In genomic region chr6:52686878-52687699, GRCh38 we compare ENCODE assay signal across 1 cellular context.
TF ChIP-seq lines count a peak whose summit lies in the region.

No MANE protein-coding gene starts in this region.

TF ChIP-seq in K562, 482 proteins besides CTCF, POLR2A, EP300 and RAD21 (continued from another document and continues in another):
- TF ChIP-seq, protein P1, sequence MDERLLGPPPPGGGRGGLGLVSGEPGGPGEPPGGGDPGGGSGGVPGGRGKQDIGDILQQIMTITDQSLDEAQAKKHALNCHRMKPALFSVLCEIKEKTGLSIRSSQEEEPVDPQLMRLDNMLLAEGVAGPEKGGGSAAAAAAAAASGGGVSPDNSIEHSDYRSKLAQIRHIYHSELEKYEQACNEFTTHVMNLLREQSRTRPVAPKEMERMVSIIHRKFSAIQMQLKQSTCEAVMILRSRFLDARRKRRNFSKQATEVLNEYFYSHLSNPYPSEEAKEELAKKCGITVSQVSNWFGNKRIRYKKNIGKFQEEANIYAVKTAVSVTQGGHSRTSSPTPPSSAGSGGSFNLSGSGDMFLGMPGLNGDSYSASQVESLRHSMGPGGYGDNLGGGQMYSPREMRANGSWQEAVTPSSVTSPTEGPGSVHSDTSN (CRISPR knock-in tag; IDR thresholded peaks at IDR 0.05; ENCODE audit: low read depth) = no peak
- TF ChIP-seq, protein P1 (tag; conservative IDR thresholded peaks at IDR 0.05; ENCODE audit: low read depth) = 0 out of 2 replicates have a peak, but pooled peaks have one; percentile 13
- TF ChIP-seq, protein P2, sequence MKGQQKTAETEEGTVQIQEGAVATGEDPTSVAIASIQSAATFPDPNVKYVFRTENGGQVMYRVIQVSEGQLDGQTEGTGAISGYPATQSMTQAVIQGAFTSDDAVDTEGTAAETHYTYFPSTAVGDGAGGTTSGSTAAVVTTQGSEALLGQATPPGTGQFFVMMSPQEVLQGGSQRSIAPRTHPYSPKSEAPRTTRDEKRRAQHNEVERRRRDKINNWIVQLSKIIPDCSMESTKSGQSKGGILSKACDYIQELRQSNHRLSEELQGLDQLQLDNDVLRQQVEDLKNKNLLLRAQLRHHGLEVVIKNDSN (CRISPR knock-in tag; IDR thresholded peaks at IDR 0.05) = no peak
- TF ChIP-seq MECOM (CRISPR knock-in tag; IDR thresholded peaks at IDR 0.05) = no peak
- no peak for TF ChIP-seq ZBTB7A (IDR thresholded peaks at IDR 0.05; ENCODE audit: borderline replicate concordance, control insufficient read depth, low read depth, low read length)
- peak; percentile 66 for TF ChIP-seq POLR2AphosphoS5 (IDR thresholded peaks at IDR 0.05; ENCODE audit: control insufficient read depth, insufficient read depth, low read depth, low read length)
- no peak for TF ChIP-seq ELF1 (tag; IDR thresholded peaks at IDR 0.05)
- TF ChIP-seq, protein P3, sequence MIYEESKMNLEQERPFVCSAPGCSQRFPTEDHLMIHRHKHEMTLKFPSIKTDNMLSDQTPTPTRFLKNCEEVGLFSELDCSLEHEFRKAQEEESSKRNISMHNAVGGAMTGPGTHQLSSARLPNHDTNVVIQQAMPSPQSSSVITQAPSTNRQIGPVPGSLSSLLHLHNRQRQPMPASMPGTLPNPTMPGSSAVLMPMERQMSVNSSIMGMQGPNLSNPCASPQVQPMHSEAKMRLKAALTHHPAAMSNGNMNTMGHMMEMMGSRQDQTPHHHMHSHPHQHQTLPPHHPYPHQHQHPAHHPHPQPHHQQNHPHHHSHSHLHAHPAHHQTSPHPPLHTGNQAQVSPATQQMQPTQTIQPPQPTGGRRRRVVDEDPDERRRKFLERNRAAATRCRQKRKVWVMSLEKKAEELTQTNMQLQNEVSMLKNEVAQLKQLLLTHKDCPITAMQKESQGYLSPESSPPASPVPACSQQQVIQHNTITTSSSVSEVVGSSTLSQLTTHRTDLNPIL (CRISPR knock-in tag; IDR thresholded peaks at IDR 0.05) = no peak
- TF ChIP-seq ZNF165 (CRISPR knock-in tag; IDR thresholded peaks at IDR 0.05; ENCODE audit: borderline replicate concordance) = no peak
- no peak for TF ChIP-seq LCOR (CRISPR knock-in tag; IDR thresholded peaks at IDR 0.05)
- TF ChIP-seq ZNF133 (CRISPR knock-in tag; IDR thresholded peaks at IDR 0.05) = no peak
- peak; percentile 55; the same call in 1 of the 2 replicates for TF ChIP-seq KLF16 (IDR thresholded peaks at IDR 0.05)
- no peak for TF ChIP-seq FOXK1 (CRISPR knock-in tag; IDR thresholded peaks at IDR 0.05; ENCODE audit: borderline replicate concordance)
- TF ChIP-seq MEIS2 (IDR thresholded peaks at IDR 0.05; ENCODE audit: partially characterized antibody) = peak; percentile 72
- no peak for TF ChIP-seq ZNF436 (CRISPR knock-in tag; IDR thresholded peaks at IDR 0.05)
- TF ChIP-seq CBX8 (IDR thresholded peaks at IDR 0.05; ENCODE audit: borderline replicate concordance, extremely low read depth, low read depth, low read length, poor library complexity, severe bottlenecking) = no peak
- TF ChIP-seq CC2D1A (IDR thresholded peaks at IDR 0.05) = peak; percentile 35; the same call in 1 of the 2 replicates
- peak; percentile 51; the same call in 1 of the 2 replicates for TF ChIP-seq MYBL2 (IDR thresholded peaks at IDR 0.05; ENCODE audit: low read depth)
- no peak for TF ChIP-seq MYBL2 (CRISPR knock-in tag; IDR thresholded peaks at IDR 0.05; ENCODE audit: borderline replicate concordance)
- TF ChIP-seq, protein P4, sequence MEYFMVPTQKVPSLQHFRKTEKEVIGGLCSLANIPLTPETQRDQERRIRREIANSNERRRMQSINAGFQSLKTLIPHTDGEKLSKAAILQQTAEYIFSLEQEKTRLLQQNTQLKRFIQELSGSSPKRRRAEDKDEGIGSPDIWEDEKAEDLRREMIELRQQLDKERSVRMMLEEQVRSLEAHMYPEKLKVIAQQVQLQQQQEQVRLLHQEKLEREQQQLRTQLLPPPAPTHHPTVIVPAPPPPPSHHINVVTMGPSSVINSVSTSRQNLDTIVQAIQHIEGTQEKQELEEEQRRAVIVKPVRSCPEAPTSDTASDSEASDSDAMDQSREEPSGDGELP (CRISPR knock-in tag; IDR thresholded peaks at IDR 0.05; ENCODE audit: borderline replicate concordance) = no peak
- TF ChIP-seq, protein P5, sequence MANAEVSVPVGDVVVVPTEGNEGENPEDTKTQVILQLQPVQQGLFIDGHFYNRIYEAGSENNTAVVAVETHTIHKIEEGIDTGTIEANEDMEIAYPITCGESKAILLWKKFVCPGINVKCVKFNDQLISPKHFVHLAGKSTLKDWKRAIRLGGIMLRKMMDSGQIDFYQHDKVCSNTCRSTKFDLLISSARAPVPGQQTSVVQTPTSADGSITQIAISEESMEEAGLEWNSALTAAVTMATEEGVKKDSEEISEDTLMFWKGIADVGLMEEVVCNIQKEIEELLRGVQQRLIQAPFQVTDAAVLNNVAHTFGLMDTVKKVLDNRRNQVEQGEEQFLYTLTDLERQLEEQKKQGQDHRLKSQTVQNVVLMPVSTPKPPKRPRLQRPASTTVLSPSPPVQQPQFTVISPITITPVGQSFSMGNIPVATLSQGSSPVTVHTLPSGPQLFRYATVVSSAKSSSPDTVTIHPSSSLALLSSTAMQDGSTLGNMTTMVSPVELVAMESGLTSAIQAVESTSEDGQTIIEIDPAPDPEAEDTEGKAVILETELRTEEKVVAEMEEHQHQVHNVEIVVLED (CRISPR knock-in tag; IDR thresholded peaks at IDR 0.05) = no peak
- TF ChIP-seq CBFA2T2 (conservative IDR thresholded peaks at IDR 0.05) = peak; percentile 84
- peak; percentile 88 for TF ChIP-seq ARID1B (IDR thresholded peaks at IDR 0.05)
- peak; percentile 78 for TF ChIP-seq PKNOX1 (IDR thresholded peaks at IDR 0.05)
- TF ChIP-seq NFIC (IDR thresholded peaks at IDR 0.05) = peak; percentile 43
- TF ChIP-seq STAT5A (IDR thresholded peaks at IDR 0.05; ENCODE audit: borderline replicate concordance, low read length) = peak; percentile 70
- no peak for TF ChIP-seq L3MBTL2 (IDR thresholded peaks at IDR 0.05)
- TF ChIP-seq MYC (IDR thresholded peaks at IDR 0.05; ENCODE audit: low read depth, low read length) = no peak
- no peak for TF ChIP-seq MYC (CRISPR knock-in tag; IDR thresholded peaks at IDR 0.05; ENCODE audit: borderline replicate concordance, low read depth)
- TF ChIP-seq FOSL1 (tag; conservative IDR thresholded peaks at IDR 0.05) = no peak
- TF ChIP-seq CSDE1 (IDR thresholded peaks at IDR 0.05) = no peak
- TF ChIP-seq ZNF124 (CRISPR knock-in tag; IDR thresholded peaks at IDR 0.05) = no peak
- TF ChIP-seq, protein P6, sequence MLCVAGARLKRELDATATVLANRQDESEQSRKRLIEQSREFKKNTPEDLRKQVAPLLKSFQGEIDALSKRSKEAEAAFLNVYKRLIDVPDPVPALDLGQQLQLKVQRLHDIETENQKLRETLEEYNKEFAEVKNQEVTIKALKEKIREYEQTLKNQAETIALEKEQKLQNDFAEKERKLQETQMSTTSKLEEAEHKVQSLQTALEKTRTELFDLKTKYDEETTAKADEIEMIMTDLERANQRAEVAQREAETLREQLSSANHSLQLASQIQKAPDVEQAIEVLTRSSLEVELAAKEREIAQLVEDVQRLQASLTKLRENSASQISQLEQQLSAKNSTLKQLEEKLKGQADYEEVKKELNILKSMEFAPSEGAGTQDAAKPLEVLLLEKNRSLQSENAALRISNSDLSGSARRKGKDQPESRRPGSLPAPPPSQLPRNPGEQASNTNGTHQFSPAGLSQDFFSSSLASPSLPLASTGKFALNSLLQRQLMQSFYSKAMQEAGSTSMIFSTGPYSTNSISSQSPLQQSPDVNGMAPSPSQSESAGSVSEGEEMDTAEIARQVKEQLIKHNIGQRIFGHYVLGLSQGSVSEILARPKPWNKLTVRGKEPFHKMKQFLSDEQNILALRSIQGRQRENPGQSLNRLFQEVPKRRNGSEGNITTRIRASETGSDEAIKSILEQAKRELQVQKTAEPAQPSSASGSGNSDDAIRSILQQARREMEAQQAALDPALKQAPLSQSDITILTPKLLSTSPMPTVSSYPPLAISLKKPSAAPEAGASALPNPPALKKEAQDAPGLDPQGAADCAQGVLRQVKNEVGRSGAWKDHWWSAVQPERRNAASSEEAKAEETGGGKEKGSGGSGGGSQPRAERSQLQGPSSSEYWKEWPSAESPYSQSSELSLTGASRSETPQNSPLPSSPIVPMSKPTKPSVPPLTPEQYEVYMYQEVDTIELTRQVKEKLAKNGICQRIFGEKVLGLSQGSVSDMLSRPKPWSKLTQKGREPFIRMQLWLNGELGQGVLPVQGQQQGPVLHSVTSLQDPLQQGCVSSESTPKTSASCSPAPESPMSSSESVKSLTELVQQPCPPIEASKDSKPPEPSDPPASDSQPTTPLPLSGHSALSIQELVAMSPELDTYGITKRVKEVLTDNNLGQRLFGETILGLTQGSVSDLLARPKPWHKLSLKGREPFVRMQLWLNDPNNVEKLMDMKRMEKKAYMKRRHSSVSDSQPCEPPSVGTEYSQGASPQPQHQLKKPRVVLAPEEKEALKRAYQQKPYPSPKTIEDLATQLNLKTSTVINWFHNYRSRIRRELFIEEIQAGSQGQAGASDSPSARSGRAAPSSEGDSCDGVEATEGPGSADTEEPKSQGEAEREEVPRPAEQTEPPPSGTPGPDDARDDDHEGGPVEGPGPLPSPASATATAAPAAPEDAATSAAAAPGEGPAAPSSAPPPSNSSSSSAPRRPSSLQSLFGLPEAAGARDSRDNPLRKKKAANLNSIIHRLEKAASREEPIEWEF (CRISPR knock-in tag; IDR thresholded peaks at IDR 0.05) = no peak
- no peak for TF ChIP-seq TEAD1 (CRISPR knock-in tag; IDR thresholded peaks at IDR 0.05)
- no peak for TF ChIP-seq MXI1 (IDR thresholded peaks at IDR 0.05; ENCODE audit: low read depth, low read length)
- no peak for TF ChIP-seq ZZZ3 (IDR thresholded peaks at IDR 0.05)
- no peak for TF ChIP-seq ZNF224 (CRISPR knock-in tag; IDR thresholded peaks at IDR 0.05)
- TF ChIP-seq ARHGAP35 (IDR thresholded peaks at IDR 0.05; ENCODE audit: partially characterized antibody) = no peak
- no peak for TF ChIP-seq ZFP30 (CRISPR knock-in tag; IDR thresholded peaks at IDR 0.05; ENCODE audit: borderline replicate concordance)
- no peak for TF ChIP-seq RBM14 (IDR thresholded peaks at IDR 0.05; ENCODE audit: borderline replicate concordance, insufficient read depth, low read depth, low read length)
- no peak for TF ChIP-seq NR2F6 (CRISPR knock-in tag; IDR thresholded peaks at IDR 0.05)
- TF ChIP-seq DPF2 (IDR thresholded peaks at IDR 0.05) = peak; percentile 78
- TF ChIP-seq PCBP1 (IDR thresholded peaks at IDR 0.05; ENCODE audit: low read depth, low read length, poor library complexity, severe bottlenecking) = no peak
- no peak for TF ChIP-seq TRIM25 (IDR thresholded peaks at IDR 0.05; ENCODE audit: borderline replicate concordance)
- TF ChIP-seq EP400 (IDR thresholded peaks at IDR 0.05) = no peak
- TF ChIP-seq, protein P7, sequence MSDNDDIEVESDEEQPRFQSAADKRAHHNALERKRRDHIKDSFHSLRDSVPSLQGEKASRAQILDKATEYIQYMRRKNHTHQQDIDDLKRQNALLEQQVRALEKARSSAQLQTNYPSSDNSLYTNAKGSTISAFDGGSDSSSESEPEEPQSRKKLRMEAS (CRISPR knock-in tag; IDR thresholded peaks at IDR 0.05) = no peak
- TF ChIP-seq ZNF316 (IDR thresholded peaks at IDR 0.05) = peak; percentile 82
- TF ChIP-seq FOXO4 (CRISPR knock-in tag; IDR thresholded peaks at IDR 0.05) = no peak
- no peak for TF ChIP-seq HMG20B (CRISPR knock-in tag; IDR thresholded peaks at IDR 0.05)
